Comparison of ENCODE assay signal across 1 cellular context in genomic region chr10:119651514-119652327, GRCh38.
TF ChIP-seq lines count a peak whose summit lies in the region.

No MANE protein-coding gene starts in this region.

TF ChIP-seq in HepG2, 621 proteins besides CTCF, POLR2A, EP300 and RAD21 (continued from another document):
- TF ChIP-seq FUBP1 (CRISPR knock-in tag; IDR thresholded peaks at IDR 0.05; ENCODE audit: borderline replicate concordance) = no peak
- TF ChIP-seq PRPF4 (IDR thresholded peaks at IDR 0.05; ENCODE audit: low read depth, low read length, poor library complexity, severe bottlenecking) = no peak
- no peak for TF ChIP-seq ATRX (CRISPR knock-in tag; IDR thresholded peaks at IDR 0.05; ENCODE audit: borderline replicate concordance)
- TF ChIP-seq HIC2 (CRISPR knock-in tag; IDR thresholded peaks at IDR 0.05; ENCODE audit: low read depth) = no peak
- 0 out of 2 replicates have a peak, but pooled peaks have one; percentile 50 for TF ChIP-seq KLF12 (CRISPR knock-in tag; IDR thresholded peaks at IDR 0.05; ENCODE audit: borderline replicate concordance)
- no peak for TF ChIP-seq SRSF4 (IDR thresholded peaks at IDR 0.05; ENCODE audit: low read depth, low read length, poor library complexity, severe bottlenecking)
- TF ChIP-seq ZUFSP (CRISPR knock-in tag; IDR thresholded peaks at IDR 0.05; ENCODE audit: borderline replicate concordance) = no peak
- TF ChIP-seq IKZF4 (CRISPR knock-in tag; IDR thresholded peaks at IDR 0.05; ENCODE audit: borderline replicate concordance, low read depth, not compliant biosample characterization) = no peak
- peak; percentile 66; the same call in 1 of the 2 replicates for TF ChIP-seq ZFX (CRISPR knock-in tag; IDR thresholded peaks at IDR 0.05; ENCODE audit: low read depth)
- peak; percentile 17; the same call in 1 of the 2 replicates for TF ChIP-seq RFXAP (CRISPR knock-in tag; IDR thresholded peaks at IDR 0.05; ENCODE audit: borderline replicate concordance)
- 0 out of 2 replicates have a peak, but pooled peaks have one; percentile 13 for TF ChIP-seq BRD4 (CRISPR knock-in tag; IDR thresholded peaks at IDR 0.05)
- 0 out of 2 replicates have a peak, but pooled peaks have one; percentile 57 for TF ChIP-seq ZNF782 (CRISPR knock-in tag; IDR thresholded peaks at IDR 0.05; ENCODE audit: borderline replicate concordance)
- TF ChIP-seq SKI (IDR thresholded peaks at IDR 0.05; ENCODE audit: partially characterized antibody) = no peak
- TF ChIP-seq AGO1 (IDR thresholded peaks at IDR 0.05; ENCODE audit: low read depth, low read length, poor library complexity, severe bottlenecking) = peak; percentile 70
- TF ChIP-seq ARNT2 (CRISPR knock-in tag; IDR thresholded peaks at IDR 0.05; ENCODE audit: low read depth) = no peak
- no peak for TF ChIP-seq ZNF841 (CRISPR knock-in tag; IDR thresholded peaks at IDR 0.05; ENCODE audit: borderline replicate concordance)
- no peak for TF ChIP-seq ZNF556 (CRISPR knock-in tag; IDR thresholded peaks at IDR 0.05; ENCODE audit: borderline replicate concordance)
- no peak for TF ChIP-seq NONO (IDR thresholded peaks at IDR 0.05)
- TF ChIP-seq NONO (CRISPR knock-in tag; conservative IDR thresholded peaks at IDR 0.05) = 0 out of 2 replicates have a peak, but pooled peaks have one; percentile 4
- TF ChIP-seq ZNF354B (CRISPR knock-in tag; IDR thresholded peaks at IDR 0.05) = no peak
- TF ChIP-seq ZNF574 (CRISPR knock-in tag; IDR thresholded peaks at IDR 0.05) = peak; percentile 14; the same call in 1 of the 2 replicates
- TF ChIP-seq, protein P1, sequence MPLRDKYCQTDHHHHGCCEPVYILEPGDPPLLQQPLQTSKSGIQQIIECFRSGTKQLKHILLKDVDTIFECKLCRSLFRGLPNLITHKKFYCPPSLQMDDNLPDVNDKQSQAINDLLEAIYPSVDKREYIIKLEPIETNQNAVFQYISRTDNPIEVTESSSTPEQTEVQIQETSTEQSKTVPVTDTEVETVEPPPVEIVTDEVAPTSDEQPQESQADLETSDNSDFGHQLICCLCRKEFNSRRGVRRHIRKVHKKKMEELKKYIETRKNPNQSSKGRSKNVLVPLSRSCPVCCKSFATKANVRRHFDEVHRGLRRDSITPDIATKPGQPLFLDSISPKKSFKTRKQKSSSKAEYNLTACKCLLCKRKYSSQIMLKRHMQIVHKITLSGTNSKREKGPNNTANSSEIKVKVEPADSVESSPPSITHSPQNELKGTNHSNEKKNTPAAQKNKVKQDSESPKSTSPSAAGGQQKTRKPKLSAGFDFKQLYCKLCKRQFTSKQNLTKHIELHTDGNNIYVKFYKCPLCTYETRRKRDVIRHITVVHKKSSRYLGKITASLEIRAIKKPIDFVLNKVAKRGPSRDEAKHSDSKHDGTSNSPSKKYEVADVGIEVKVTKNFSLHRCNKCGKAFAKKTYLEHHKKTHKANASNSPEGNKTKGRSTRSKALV (CRISPR knock-in tag; IDR thresholded peaks at IDR 0.05) = no peak
- no peak for TF ChIP-seq ZFP36 (IDR thresholded peaks at IDR 0.05; ENCODE audit: borderline replicate concordance, low read depth, low read length, partially characterized antibody)
- TF ChIP-seq ZNF652 (CRISPR knock-in tag; IDR thresholded peaks at IDR 0.05; ENCODE audit: borderline replicate concordance, low read depth) = no peak
- peak; percentile 27; the same call in 1 of the 2 replicates for TF ChIP-seq ZNF503 (CRISPR knock-in tag; IDR thresholded peaks at IDR 0.05)
- 0 out of 2 replicates have a peak, but pooled peaks have one; percentile 2 for TF ChIP-seq KMT2A (CRISPR knock-in tag; IDR thresholded peaks at IDR 0.05)
- no peak for TF ChIP-seq HOMEZ (CRISPR knock-in tag; IDR thresholded peaks at IDR 0.05; ENCODE audit: low read depth)
- no peak for TF ChIP-seq ZNF670 (CRISPR knock-in tag; IDR thresholded peaks at IDR 0.05; ENCODE audit: borderline replicate concordance)
- peak; percentile 88 for TF ChIP-seq UBTF (CRISPR knock-in tag; IDR thresholded peaks at IDR 0.05)
- TF ChIP-seq GTF2F1 (IDR thresholded peaks at IDR 0.05; ENCODE audit: low read length) = no peak
- no peak for TF ChIP-seq ZNF512B (CRISPR knock-in tag; IDR thresholded peaks at IDR 0.05; ENCODE audit: borderline replicate concordance)
- no peak for TF ChIP-seq ZNF296 (CRISPR knock-in tag; conservative IDR thresholded peaks at IDR 0.05)
- TF ChIP-seq ZMYM3 (CRISPR knock-in tag; IDR thresholded peaks at IDR 0.05) = no peak
TF ChIP-seq in HepG2: peak in this region for 48.
